Comparison of ENCODE assay signal across 1 cellular context in genomic region chr5:1421521-1422341, GRCh38.
TF ChIP-seq lines count a peak whose summit lies in the region.

No MANE protein-coding gene starts in this region.

TF ChIP-seq in WTC11, 78 proteins besides CTCF, POLR2A, EP300 and RAD21 (continued from another document):
- no peak for TF ChIP-seq ARID4B (CRISPR knock-in tag; IDR thresholded peaks at IDR 0.05; ENCODE audit: borderline replicate concordance)
- TF ChIP-seq TEAD4 (CRISPR knock-in tag; IDR thresholded peaks at IDR 0.05): no peak
- TF ChIP-seq E2F4 (CRISPR knock-in tag; IDR thresholded peaks at IDR 0.05; ENCODE audit: borderline replicate concordance, low read depth): no peak
- TF ChIP-seq MXD4 (CRISPR knock-in tag; IDR thresholded peaks at IDR 0.05; ENCODE audit: borderline replicate concordance): no peak
- no peak for TF ChIP-seq ZNF671 (CRISPR knock-in tag; IDR thresholded peaks at IDR 0.05)
- TF ChIP-seq ZNF219 (CRISPR knock-in tag; IDR thresholded peaks at IDR 0.05; ENCODE audit: borderline replicate concordance): no peak
- no peak for TF ChIP-seq CDX4 (CRISPR knock-in tag; IDR thresholded peaks at IDR 0.05; ENCODE audit: borderline replicate concordance)
